Comparison of ENCODE assay signal across 1 cellular context in the genomic region with DNA sequence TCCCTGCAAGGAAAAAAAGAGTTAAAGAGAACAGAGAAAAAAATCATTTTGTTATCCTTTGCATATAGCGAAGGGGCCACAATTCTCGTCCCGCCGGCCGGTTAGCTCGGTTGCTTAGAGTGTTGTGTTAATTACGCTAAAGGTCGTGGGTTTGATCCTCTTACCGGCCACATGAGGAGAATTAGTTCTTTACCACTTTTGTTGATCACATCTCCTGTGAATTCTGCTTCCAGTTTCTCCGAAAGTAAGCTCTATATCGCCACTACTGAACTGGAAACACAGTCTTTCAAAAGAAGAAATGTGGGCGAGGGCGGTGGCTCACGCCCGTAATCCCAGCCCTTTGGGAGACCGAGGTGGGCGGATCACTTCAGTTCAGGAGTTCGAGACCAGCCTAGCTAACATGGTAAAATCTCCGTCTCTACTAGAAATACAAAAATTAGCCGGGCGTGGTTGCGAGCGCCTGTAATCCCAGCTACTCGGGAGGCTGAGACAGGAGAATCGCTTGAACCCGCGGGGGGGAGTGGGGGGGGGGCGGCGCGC.
TF ChIP-seq lines count a peak whose summit lies in the region.

No MANE protein-coding gene starts in this region.

TF ChIP-seq in WTC11, 78 proteins besides CTCF, POLR2A, EP300 and RAD21 (continued from another document):
- TF ChIP-seq ZNF671 (CRISPR knock-in tag; IDR thresholded peaks at IDR 0.05) (no peak), NR3C1 (CRISPR knock-in tag; conservative IDR thresholded peaks at IDR 0.05; ENCODE audit: low read depth) (no peak), TCF7 (CRISPR knock-in tag; IDR thresholded peaks at IDR 0.05; ENCODE audit: low read depth) (no peak)
- TF ChIP-seq, protein P1, sequence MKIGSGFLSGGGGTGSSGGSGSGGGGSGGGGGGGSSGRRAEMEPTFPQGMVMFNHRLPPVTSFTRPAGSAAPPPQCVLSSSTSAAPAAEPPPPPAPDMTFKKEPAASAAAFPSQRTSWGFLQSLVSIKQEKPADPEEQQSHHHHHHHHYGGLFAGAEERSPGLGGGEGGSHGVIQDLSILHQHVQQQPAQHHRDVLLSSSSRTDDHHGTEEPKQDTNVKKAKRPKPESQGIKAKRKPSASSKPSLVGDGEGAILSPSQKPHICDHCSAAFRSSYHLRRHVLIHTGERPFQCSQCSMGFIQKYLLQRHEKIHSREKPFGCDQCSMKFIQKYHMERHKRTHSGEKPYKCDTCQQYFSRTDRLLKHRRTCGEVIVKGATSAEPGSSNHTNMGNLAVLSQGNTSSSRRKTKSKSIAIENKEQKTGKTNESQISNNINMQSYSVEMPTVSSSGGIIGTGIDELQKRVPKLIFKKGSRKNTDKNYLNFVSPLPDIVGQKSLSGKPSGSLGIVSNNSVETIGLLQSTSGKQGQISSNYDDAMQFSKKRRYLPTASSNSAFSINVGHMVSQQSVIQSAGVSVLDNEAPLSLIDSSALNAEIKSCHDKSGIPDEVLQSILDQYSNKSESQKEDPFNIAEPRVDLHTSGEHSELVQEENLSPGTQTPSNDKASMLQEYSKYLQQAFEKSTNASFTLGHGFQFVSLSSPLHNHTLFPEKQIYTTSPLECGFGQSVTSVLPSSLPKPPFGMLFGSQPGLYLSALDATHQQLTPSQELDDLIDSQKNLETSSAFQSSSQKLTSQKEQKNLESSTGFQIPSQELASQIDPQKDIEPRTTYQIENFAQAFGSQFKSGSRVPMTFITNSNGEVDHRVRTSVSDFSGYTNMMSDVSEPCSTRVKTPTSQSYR (CRISPR knock-in tag; IDR thresholded peaks at IDR 0.05) = no peak
